ENCODE assay signal across 8 cellular contexts in genomic region chr6:125643967-125644661, GRCh38.
DNase-seq lines count a peak whose midpoint lies in the region; ATAC-seq, FAIRE-seq and TF ChIP-seq lines count a peak whose summit lies in the region.
"Not testable (repeated sequence)": the region's sequence is repeated elsewhere in the genome, so short reads cannot be mapped to it uniquely, and the experiment has no call there.

No MANE protein-coding gene starts in this region.

- BruUV-seq in K562 (replicated peaks; lab: Mats Ljungman, UMichigan) = not testable (repeated sequence)

- H3F3A ChIP-seq in SK-N-SH (replicated peaks; ENCODE audit: insufficient read depth) = not testable (repeated sequence)

- not testable (repeated sequence) for TF ChIP-seq RAD21 in SK-N-SH (IDR thresholded peaks at IDR 0.05; ENCODE audit: low read length); K562 (CRISPR knock-in tag; conservative IDR thresholded peaks at IDR 0.05 in 1 of 2, IDR thresholded peaks at IDR 0.05 in 1 of 2)

- ATAC-seq in K562 = peak; percentile 76

- not testable (repeated sequence) for H3K9me3 ChIP-seq in SK-N-SH; K562 (replicated peaks; ENCODE audit: control insufficient read depth, insufficient read depth, low read depth, low read length); testis

- in situ Hi-C loops in K562 (cut with MboI) = not testable (repeated sequence)

- not testable (repeated sequence) for TF ChIP-seq EP300 in SK-N-SH (IDR thresholded peaks at IDR 0.05; ENCODE audit: borderline replicate concordance in 1 of 2, low read depth in 1 of 2, low read length in 1 of 2); K562 (IDR thresholded peaks at IDR 0.05; ENCODE audit: low read length)

- H3K79me2 ChIP-seq in SK-N-SH (ENCODE audit: insufficient read depth); K562 (ENCODE audit: control insufficient read depth, insufficient read depth, low read length): not testable (repeated sequence)

- peak; percentile 12 for DNase-seq in HuH-7 (ENCODE audit: low spot score)
- DNase-seq in SHP77 (lab: John Stamatoyannopoulos, UW) = peak; percentile 8 to 64
- DNase-seq in SK-N-SH = not testable (repeated sequence)
- DNase-seq in K562 (ENCODE audit: extremely low read depth in 1 of 4, low spot score in 3 of 4) = peak in 2 of 4 experiments; percentile 13 to 85
- peak; percentile 57 for DNase-seq in testis

- not testable (repeated sequence) for H3K4me1 ChIP-seq in SK-N-SH (ENCODE audit: control insufficient read depth in 1 of 2, insufficient read depth in 2 of 2, low read depth in 1 of 2, low read length in 1 of 2); K562 (replicated peaks in 1 of 2; ENCODE audit: control insufficient read depth in 2 of 2, insufficient read depth in 2 of 2, low read length in 2 of 2); testis

- H3K4me3 ChIP-seq in SK-N-SH (ENCODE audit: low read depth in 2 of 2, low read length in 1 of 2) (peak overlapping the region; percentile 39 to 59), K562 (peak overlapping the region; percentile 50), testis (peak overlapping the region; percentile 32 to 47)

- H3K36me3 ChIP-seq in SK-N-SH (replicated peaks in 1 of 2; ENCODE audit: control insufficient read depth in 1 of 2, insufficient read depth in 2 of 2, low read length in 1 of 2); K562 (ENCODE audit: control insufficient read depth, insufficient read depth, low read length); testis (ENCODE audit: low read depth, missing control alignments): not testable (repeated sequence)

- H3K27ac ChIP-seq in 22Rv1 (peak overlapping the region; percentile 8; the same call in 1 of the 2 replicates), K562 (ENCODE audit: extremely low read depth, low read depth, low read length) (peak overlapping the region; percentile 52)
- not testable (repeated sequence) for H3K27ac ChIP-seq in SK-N-SH (ENCODE audit: low read depth in 2 of 2, low read length in 1 of 2); testis

- H3K9me1 ChIP-seq in K562 (ENCODE audit: control insufficient read depth, insufficient read depth, low read length) = not testable (repeated sequence)

- H3K27me3 ChIP-seq in SK-N-SH (ENCODE audit: insufficient read depth); K562 (ENCODE audit: control insufficient read depth in 2 of 2, insufficient read depth in 2 of 2, low read length in 2 of 2); testis: not testable (repeated sequence)

- not testable (repeated sequence) for H4K20me1 ChIP-seq in SK-N-SH (ENCODE audit: insufficient read depth); K562 (replicated peaks; ENCODE audit: control insufficient read depth, insufficient read depth, low read length)

- 24% methylated on average over 9 of the region's 27 CpGs for WGBS in SK-N-SH (ENCODE audit: low lambda C conversion rate)
- WGBS in K562 (ENCODE audit: insufficient coverage, low coverage, missing lambda C conversion rate) = 2% methylated on average over 18 of the region's 27 CpGs
- 71 to 81% methylated on average over 6 to 27 of the region's 27 CpGs for WGBS in testis, 2 donors

- H3K9ac ChIP-seq in SK-N-SH = not testable (repeated sequence)
- peak overlapping the region; percentile 69 to 89 for H3K9ac ChIP-seq in K562 (ENCODE audit: insufficient read depth in 1 of 2, low read depth in 2 of 2, low read length in 2 of 2)

- not testable (repeated sequence) for FAIRE-seq in K562 (lab: Jason Lieb, UNC)
- FAIRE-seq in endometrium (lab: Jason Lieb, UNC) (peak; percentile 59), islet of Langerhans (lab: Jason Lieb, UNC) (peak; percentile 17)

- H2AFZ ChIP-seq in SK-N-SH (ENCODE audit: low read depth) = peak overlapping the region; percentile 70
- H2AFZ ChIP-seq in K562 (ENCODE audit: low read depth, low read length) = peak overlapping the region; percentile 90

- TF ChIP-seq POLR2A in K562 (conservative IDR thresholded peaks at IDR 0.05) = peak; percentile 63; the same call in 1 of the 2 replicates
- not testable (repeated sequence) for TF ChIP-seq POLR2A in testis (IDR thresholded peaks at IDR 0.05)

- H3K9me2 ChIP-seq in SK-N-SH = not testable (repeated sequence)

- TF ChIP-seq CTCF in 22Rv1 (IDR thresholded peaks at IDR 0.05); SK-N-SH (IDR thresholded peaks at IDR 0.05); K562 (IDR thresholded peaks at IDR 0.05 in 2 of 3, conservative IDR thresholded peaks at IDR 0.05 in 1 of 3; ENCODE audit: insufficient read depth in 2 of 3, low read depth in 1 of 3, low read length in 3 of 3); testis (IDR thresholded peaks at IDR 0.05): not testable (repeated sequence)

- intact Hi-C loops in K562 (cut with micrococcal nuclease) = loop anchor here (10.0 kb wide), 1 partner anchor 341 kb away; the partner anchor contains the start of gene TRMT11
- intact Hi-C loops in testis (cut with DNase I; ENCODE audit: low total_unique reads) = not testable (repeated sequence)

- CTCF ChIA-PET in SK-N-SH (lab: Yijun Ruan, JAX) = interaction anchor here (1.2 kb wide), 1 partner anchor 113 kb away, joined by 3 read pairs; no protein-coding TSS in a partner anchor
- CTCF ChIA-PET in K562 (lab: Yijun Ruan, JAX; ENCODE audit: low intra/inter-chr PET ratio) = not testable (repeated sequence)

- H3K4me2 ChIP-seq in SK-N-SH (peak overlapping the region; percentile 68), K562 (ENCODE audit: insufficient read depth, low read length) (peak overlapping the region; percentile 60)

- POLR2A ChIA-PET in SK-N-SH (lab: Yijun Ruan, JAX) = not testable (repeated sequence)
- POLR2A ChIA-PET in K562 (lab: Yijun Ruan, JAX) = interaction anchor here (1.2 kb wide), 2 partner anchors 17 to 18 kb away, joined by 4 read pairs; no protein-coding TSS in a partner anchor

TF ChIP-seq in K562, 482 proteins besides CTCF, POLR2A, EP300 and RAD21 (continues in another document):
- TF ChIP-seq VEZF1 (CRISPR knock-in tag; IDR thresholded peaks at IDR 0.05) = peak; percentile 21; the same call in 1 of the 2 replicates
